1 cellular context compared by ENCODE assay signal in genomic region chr1:30895942-30896660, GRCh38.
TF ChIP-seq lines count a peak whose summit lies in the region.

No MANE protein-coding gene starts in this region.

TF ChIP-seq in GM23338, 12 proteins besides CTCF, POLR2A, EP300 and RAD21 (continued from another document):
- TF ChIP-seq ZNF462 (CRISPR knock-in tag; IDR thresholded peaks at IDR 0.05) (no peak), ZNF114 (CRISPR knock-in tag; IDR thresholded peaks at IDR 0.05) (no peak), ETS1 (IDR thresholded peaks at IDR 0.05) (no peak), ZNF331 (CRISPR knock-in tag; IDR thresholded peaks at IDR 0.05; ENCODE audit: low read depth) (no peak), CREB1 (CRISPR knock-in tag; IDR thresholded peaks at IDR 0.05; ENCODE audit: low read depth) (no peak), POLR2AphosphoS5 (IDR thresholded peaks at IDR 0.05; ENCODE audit: low read depth) (no peak)
